Comparison of ENCODE assay signal across 19 cellular contexts in genomic region chr3:77605308-77605707, GRCh38.
"Had no signal": no experiment of that assay in that cellular context is flagged by ENCODE, and none has a peak within 500 bp of the region (broad histone marks: within the 10 kb centered on the region; RNA-seq: fewer than 3 reads in every experiment).

No MANE protein-coding gene starts in this region.

- H3K36me3 Mint-ChIP-seq: activated naive CD4-positive, alpha-beta T cell treated with anti-CD3 and anti-CD28 coated beads, Interleukin-2, amount 10 ng/mL, durations not matched to agents 7 days and 5 days had no signal

- H3K9me3 ChIP-seq: esophagus squamous epithelium, left lung, suprapubic skin, transverse colon, vagina had no signal

- H3K4me3 Mint-ChIP-seq: activated CD4-positive, alpha-beta T cell treated with anti-CD3 and anti-CD28 coated beads, Interleukin-2, amount 10 ng/mL, durations not matched to agents 24 days and 14 days; activated naive CD4-positive, alpha-beta T cell treated with anti-CD3 and anti-CD28 coated beads, Interleukin-2, amount 10 ng/mL, durations not matched to agents 7 days and 5 days; activated naive CD8-positive, alpha-beta T cell treated with anti-CD3 and anti-CD28 coated beads, Interleukin-2, amount 50 U/mL, for 24 hours; activated T-cell treated with anti-CD3 and anti-CD28 coated beads, Interleukin-2, amount 50 U/mL, for 4 hours; nephron progenitor cell; stimulated activated naive CD8-positive, alpha-beta T cell treated with anti-CD3 and anti-CD28 coated beads, Interleukin-15, amount 100 ng/mL, for 72 hours; T-helper 2 cell treated with Interferon-gamma antibody and Interleukin-4, amounts not matched to agents 5 μg/mL and 100 μg/mL, for 36 hours had no signal

- H3K36me3 ChIP-seq: esophagus squamous epithelium, left lung, suprapubic skin, transverse colon, vagina had no signal

- ATAC-seq: activated naive CD8-positive, alpha-beta T cell treated with anti-CD3 and anti-CD28 coated beads, Interleukin-2, amount 50 U/mL, for 24 hours; activated T-cell treated with anti-CD3 and anti-CD28 coated beads, Interleukin-2, amount 50 U/mL, for 4 hours; left lung; stimulated activated naive CD8-positive, alpha-beta T cell treated with anti-CD3 and anti-CD28 coated beads, Interleukin-15, amount 100 ng/mL, for 72 hours had no signal

- H3K27ac ChIP-seq: esophagus squamous epithelium, left lung, suprapubic skin, transverse colon, vagina had no signal

- H3K4me1 Mint-ChIP-seq: activated CD4-positive, alpha-beta T cell treated with anti-CD3 and anti-CD28 coated beads, Interleukin-2, amount 10 ng/mL, durations not matched to agents 24 days and 14 days; activated naive CD4-positive, alpha-beta T cell treated with anti-CD3 and anti-CD28 coated beads, Interleukin-2, amount 10 ng/mL, durations not matched to agents 7 days and 5 days; activated naive CD8-positive, alpha-beta T cell treated with anti-CD3 and anti-CD28 coated beads, Interleukin-2, amount 50 U/mL, for 24 hours; stimulated activated naive CD8-positive, alpha-beta T cell treated with anti-CD3 and anti-CD28 coated beads, Interleukin-15, amount 100 ng/mL, for 72 hours had no signal

- H3K27me3 ChIP-seq: esophagus squamous epithelium, left lung, suprapubic skin, transverse colon, vagina had no signal

- H3K4me1 ChIP-seq: left lung, suprapubic skin, transverse colon, vagina had no signal

- H3K4me3 ChIP-seq: esophagus squamous epithelium, left lung, suprapubic skin, transverse colon, vagina had no signal

- H3K27ac Mint-ChIP-seq: activated CD4-positive, alpha-beta T cell treated with anti-CD3 and anti-CD28 coated beads, Interleukin-2, amount 10 ng/mL, durations not matched to agents 24 days and 14 days; activated naive CD4-positive, alpha-beta T cell treated with anti-CD3 and anti-CD28 coated beads, Interleukin-2, amount 10 ng/mL, durations not matched to agents 7 days and 5 days; activated naive CD8-positive, alpha-beta T cell treated with anti-CD3 and anti-CD28 coated beads, Interleukin-2, amount 50 U/mL, for 24 hours; nephron progenitor cell; stimulated activated naive CD8-positive, alpha-beta T cell treated with anti-CD3 and anti-CD28 coated beads, Interleukin-15, amount 100 ng/mL, for 72 hours; T-helper 2 cell treated with Interferon-gamma antibody and Interleukin-4, amounts not matched to agents 5 μg/mL and 100 μg/mL, for 36 hours had no signal

- H3K9me3 Mint-ChIP-seq: nephron progenitor cell had no signal

- H3K27me3 Mint-ChIP-seq: activated CD4-positive, alpha-beta T cell treated with anti-CD3 and anti-CD28 coated beads, Interleukin-2, amount 10 ng/mL, durations not matched to agents 24 days and 14 days; activated naive CD4-positive, alpha-beta T cell treated with anti-CD3 and anti-CD28 coated beads, Interleukin-2, amount 10 ng/mL, durations not matched to agents 7 days and 5 days; activated naive CD8-positive, alpha-beta T cell treated with anti-CD3 and anti-CD28 coated beads, Interleukin-2, amount 50 U/mL, for 24 hours; stimulated activated naive CD8-positive, alpha-beta T cell treated with anti-CD3 and anti-CD28 coated beads, Interleukin-15, amount 100 ng/mL, for 72 hours had no signal

- DNase-seq: activated CD4-positive, alpha-beta T cell treated with anti-CD3 and anti-CD28 coated beads, Interleukin-2, amount 10 ng/mL, durations not matched to agents 24 days and 14 days; activated CD8-positive, alpha-beta memory T cell treated with anti-CD3 and anti-CD28 coated beads, Interleukin-2, amount 50 U/mL, for 4 hours; activated naive CD4-positive, alpha-beta T cell treated with anti-CD3 and anti-CD28 coated beads, Interleukin-2, amount 10 ng/mL, durations not matched to agents 7 days and 5 days; activated naive CD8-positive, alpha-beta T cell treated with anti-CD3 and anti-CD28 coated beads, Interleukin-2, amount 50 U/mL, for 24 hours; activated T-cell treated with anti-CD3 and anti-CD28 coated beads, Interleukin-2, amount 50 U/mL, for 4 hours; anterior cingulate cortex; effector CD4-positive, alpha-beta T cell; esophagus squamous epithelium; hippocampal formation; islet precursor cell; left lung; nephron progenitor cell; occipital lobe; posterior cingulate gyrus; stimulated activated naive CD8-positive, alpha-beta T cell treated with anti-CD3 and anti-CD28 coated beads, Interleukin-15, amount 100 ng/mL, for 72 hours; transverse colon had no signal
